ENCODE assay signal across 7 cellular contexts in the genomic region with DNA sequence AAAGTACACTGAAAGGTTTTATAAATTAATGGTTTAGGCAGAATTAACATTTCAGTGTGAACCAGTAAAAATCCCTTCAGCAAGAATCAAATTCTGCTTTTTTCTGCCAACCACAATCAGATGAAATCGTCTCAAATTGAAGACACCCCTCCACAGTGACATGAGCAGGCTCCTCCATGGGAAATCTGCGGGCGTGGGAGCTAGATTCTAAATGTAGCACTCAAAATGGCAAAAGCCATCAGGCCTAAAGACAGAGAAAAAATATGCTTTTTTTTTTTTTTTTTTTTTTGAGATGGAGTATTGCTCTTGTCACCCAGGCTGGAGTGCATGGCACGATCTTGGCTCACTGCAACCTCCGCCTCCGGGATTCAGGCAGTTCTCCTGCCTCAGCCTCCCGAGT.
"Had no signal": no experiment of that assay in that cellular context is flagged by ENCODE, and none has a peak within 500 bp of the region (broad histone marks: within the 10 kb centered on the region; RNA-seq: fewer than 3 reads in every experiment).

No MANE protein-coding gene starts in this region.

- H3K27ac Mint-ChIP-seq: IgD-negative memory B cell had no signal

- DNase-seq: IMR-90, KBM-7, KG1 had no signal

- H3K4me3 Mint-ChIP-seq: IgD-negative memory B cell had no signal

- ATAC-seq: HepG2, K562 had no signal

- H3K4me3 ChIP-seq: K562 had no signal

- H3K27ac ChIP-seq: HL-60 had no signal
